1 cellular context compared by ENCODE assay signal in the genomic region with DNA sequence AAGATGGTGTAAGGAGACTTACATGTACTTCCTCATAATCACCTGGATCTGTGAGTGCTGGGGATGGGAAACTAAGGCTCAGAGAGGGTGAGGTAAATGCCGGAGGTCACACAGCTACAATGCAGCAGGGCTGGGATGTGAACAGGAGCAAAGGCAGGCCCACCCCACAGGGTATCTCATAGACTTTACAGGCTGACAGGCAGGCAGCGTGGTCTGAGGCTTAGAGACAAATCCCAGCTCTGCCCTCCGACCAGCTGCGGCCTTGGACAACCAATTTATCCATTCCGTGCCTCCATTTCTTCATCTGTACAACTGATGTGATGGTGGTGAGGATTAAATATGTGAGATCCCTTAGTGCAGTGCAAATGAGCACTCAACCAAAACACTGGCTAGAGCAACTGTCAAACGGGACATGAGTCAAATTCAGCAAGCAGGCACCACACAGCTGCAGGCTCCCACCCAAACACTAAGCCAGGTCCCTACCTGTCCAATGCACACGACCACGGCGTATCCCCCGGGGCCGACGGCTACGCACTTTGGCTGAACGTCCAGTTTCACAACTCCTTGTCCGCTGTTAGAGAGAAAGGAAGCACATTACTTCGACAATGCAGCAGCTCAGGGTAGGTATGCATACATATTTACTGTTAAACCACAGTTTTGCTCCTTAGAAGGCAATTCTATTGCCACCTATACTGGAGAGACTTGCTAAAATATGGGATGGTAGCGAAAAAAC.
TF ChIP-seq lines count a peak whose summit lies in the region.

No MANE protein-coding gene starts in this region.

TF ChIP-seq in IMR-90, 13 proteins besides CTCF, POLR2A, EP300 and RAD21:
- TF ChIP-seq SMC3 (IDR thresholded peaks at IDR 0.05; ENCODE audit: low read depth, low read length) = no peak
- TF ChIP-seq MAZ (IDR thresholded peaks at IDR 0.05; ENCODE audit: borderline replicate concordance, low read depth, low read length) = no peak
- no peak for TF ChIP-seq CHD1 (IDR thresholded peaks at IDR 0.05; ENCODE audit: low read depth, low read length)
- TF ChIP-seq BHLHE40 (IDR thresholded peaks at IDR 0.05; ENCODE audit: low read depth, low read length) = no peak
- no peak for TF ChIP-seq RCOR1 (IDR thresholded peaks at IDR 0.05; ENCODE audit: insufficient replicate concordance, low read length)
